Comparison of ENCODE assay signal across 8 cellular contexts in genomic region chr1:8395433-8395866, GRCh38.
DNase-seq lines count a peak whose midpoint lies in the region; ATAC-seq lines count a peak whose summit lies in the region.

No MANE protein-coding gene starts in this region.

- peaks cover 18 to 42% of the 10 kb centered on the region in 2 donors for H3K36me3 Mint-ChIP-seq in CD4-positive, alpha-beta memory T cell
- H3K36me3 Mint-ChIP-seq in activated naive CD4-positive, alpha-beta T cell treated with anti-CD3 and anti-CD28 coated beads, Interleukin-2, amount 50 U/mL, for 72 hours, result peaks cover 14 to 62% of the 10 kb centered on the region in 2 donors
- H3K36me3 Mint-ChIP-seq in naive B cell, result peaks cover 9 to 14% of the 10 kb centered on the region in 2 donors

- H3K4me3 ChIP-seq in CD4-positive, alpha-beta memory T cell (ENCODE audit: low read length in 2 of 2), result peak overlapping the region in 1 of 2 donors; percentile 26

- peak overlapping the region; percentile 77 to 92 (median 82) for H3K4me3 Mint-ChIP-seq in CD4-positive, alpha-beta memory T cell
- H3K4me3 Mint-ChIP-seq in naive B cell, result peak overlapping the region; percentile 77 to 94 (median 89)

- H3K9me3 Mint-ChIP-seq in CD4-positive, alpha-beta memory T cell, result no peaks in the 10 kb centered on the region
- peaks cover 0 to 4% of the 10 kb centered on the region in 2 donors for H3K9me3 Mint-ChIP-seq in activated naive CD4-positive, alpha-beta T cell treated with anti-CD3 and anti-CD28 coated beads, Interleukin-2, amount 50 U/mL, for 72 hours
- H3K9me3 Mint-ChIP-seq in naive B cell, result peaks cover 0 to 2% (median 0%) of the 10 kb centered on the region in 7 donors

- peaks cover 77% of the 10 kb centered on the region for H3K4me1 ChIP-seq in CD4-positive, alpha-beta memory T cell (ENCODE audit: insufficient read depth, low read length)

- DNase-seq in CD4-positive, alpha-beta memory T cell, result peak; percentile 31 to 50 (median 39)
- DNase-seq in activated naive CD4-positive, alpha-beta T cell treated with anti-CD3 and anti-CD28 coated beads, Interleukin-2, amount 50 U/mL, for 72 hours (ENCODE audit: low spot score in 2 of 2), result no peak
- DNase-seq in naive B cell, result peak; percentile 72
- DNase-seq in SHP77 (lab: John Stamatoyannopoulos, UW), result no peak
- DNase-seq in activated gamma-delta T cell treated with Interleukin-2 at 50 U/mL for 16 hours, result no peak
- DNase-seq in iPS-NIHi11 (ENCODE audit: low spot score), result no peak
- no peak for DNase-seq in putamen (ENCODE audit: low spot score)

- H3K4me1 Mint-ChIP-seq in CD4-positive, alpha-beta memory T cell, result peaks cover 66 to 85% (median 76%) of the 10 kb centered on the region in 4 donors
- peaks cover 71 to 83% (median 76%) of the 10 kb centered on the region in 3 donors for H3K4me1 Mint-ChIP-seq in naive B cell

- intact Hi-C loops in CD4-positive, alpha-beta memory T cell (cut with micrococcal nuclease), result loop anchor here (2.0 kb wide), 1 partner anchor 29 kb away; no protein-coding TSS in a partner anchor

- POLR2A ChIA-PET in CD4-positive, alpha-beta memory T cell (lab: Charles Lee; ENCODE audit: partially characterized antibody), result interaction anchor here (0.8 kb wide), 2 partner anchors 12 to 36 kb away, joined by 3 read pairs; no protein-coding TSS in a partner anchor

- peak overlapping the region; percentile 57 for H3K27ac ChIP-seq in CD4-positive, alpha-beta memory T cell (ENCODE audit: low read depth, low read length)

- H3K36me3 ChIP-seq in CD4-positive, alpha-beta memory T cell (ENCODE audit: insufficient read depth, low read length), result peaks cover 5% of the 10 kb centered on the region

- H3K9me3 ChIP-seq in CD4-positive, alpha-beta memory T cell (ENCODE audit: control insufficient read depth in 1 of 2, low read length in 2 of 2), result no peaks in the 10 kb centered on the region

- H3K27ac Mint-ChIP-seq in CD4-positive, alpha-beta memory T cell, result peak overlapping the region; percentile 75 to 96 (median 91)
- H3K27ac Mint-ChIP-seq in activated naive CD4-positive, alpha-beta T cell treated with anti-CD3 and anti-CD28 coated beads, Interleukin-2, amount 50 U/mL, for 72 hours, result peak overlapping the region; percentile 80 to 83
- peak overlapping the region; percentile 58 to 99 (median 92) for H3K27ac Mint-ChIP-seq in naive B cell

- no peaks in the 10 kb centered on the region for H3K27me3 ChIP-seq in CD4-positive, alpha-beta memory T cell (ENCODE audit: insufficient read depth, low read length)

- peak; percentile 40 for ATAC-seq in HG03196 (IDR thresholded peaks at IDR 0.05; ENCODE audit: unreplicated experiment)
- no peak for ATAC-seq in activated naive CD4-positive, alpha-beta T cell treated with anti-CD3 and anti-CD28 coated beads, Interleukin-2, amount 50 U/mL, for 72 hours
- peak; percentile 85 to 90 for ATAC-seq in naive B cell (ENCODE audit: low read depth in 2 of 2)

- H3K27me3 Mint-ChIP-seq in CD4-positive, alpha-beta memory T cell, result no peaks in the 10 kb centered on the region
- no peaks in the 10 kb centered on the region for H3K27me3 Mint-ChIP-seq in naive B cell

- CTCF ChIA-PET in CD4-positive, alpha-beta memory T cell (lab: Charles Lee; ENCODE audit: partially characterized antibody), result interaction anchor here (1.2 to 6.1 kb wide), 2 partner anchors 14 to 130 kb away, joined by 3 to 40 read pairs; no protein-coding TSS in a partner anchor

Comparison
In these comparisons a context has a peak if more than half of its experiments do, and no peak if none do; other contexts are left out.
1. DNase-seq: peak in CD4-positive, alpha-beta memory T cell (5 of 5) and naive B cell (single experiment); none in activated naive CD4-positive, alpha-beta T cell treated with anti-CD3 and anti-CD28 coated beads, Interleukin-2, amount 50 U/mL, for 72 hours (0 of 2), SHP77 (0 of 2), activated gamma-delta T cell treated with Interleukin-2 at 50 U/mL for 16 hours (single experiment), iPS-NIHi11 (single experiment) and putamen (single experiment).
2. ATAC-seq: peak in HG03196 (single experiment) and naive B cell (2 of 2); none in activated naive CD4-positive, alpha-beta T cell treated with anti-CD3 and anti-CD28 coated beads, Interleukin-2, amount 50 U/mL, for 72 hours (0 of 2).
3. Peak in every context shown above with its lines, with median percentiles within 50 percentile points of each other: H3K27ac Mint-ChIP-seq.